ENCODE assay signal across 15 cellular contexts in genomic region chr20:58709703-58710039, GRCh38. TPM values are rescaled to one million over a fixed set of nuclear protein-coding genes. Genes with fewer than 3 reads are reported as not detected.
A peak's percentile ranks its signal among the peaks of the same experiment; 100 is the strongest.
DNase-seq lines count a peak whose midpoint lies in the region; ATAC-seq and TF ChIP-seq lines count a peak whose summit lies in the region.
"Had no signal": no experiment of that assay in that cellular context is flagged by ENCODE, and none has a peak within 500 bp of the region (broad histone marks: within the 10 kb centered on the region; RNA-seq: fewer than 3 reads in every experiment).

No MANE protein-coding gene starts in this region.

- TF ChIP-seq POLR2A in heart left ventricle (IDR thresholded peaks at IDR 0.05) (no peak), NB4 (IDR thresholded peaks at IDR 0.05; ENCODE audit: extremely low read depth, insufficient read length) (no peak)

- H3K4me3 ChIP-seq in right atrium auricular region = no peak overlapping the region
- H3K4me3 ChIP-seq in heart left ventricle = no peak overlapping the region
- no peak overlapping the region for H3K4me3 ChIP-seq in NB4 (ENCODE audit: low read depth, low read length)
- H3K4me3 ChIP-seq in osteoblast (ENCODE audit: insufficient read depth, low read length) = no peak overlapping the region

- H3K36me3 Mint-ChIP-seq in glutamatergic neuron (ENCODE audit: unreplicated experiment) = peaks cover 9% of the 10 kb centered on the region

- no peak overlapping the region for H2AFZ ChIP-seq in osteoblast (ENCODE audit: low read length)

- peaks cover 2% of the 10 kb centered on the region for H4K20me1 ChIP-seq in osteoblast (ENCODE audit: insufficient read depth, low read length)

- ATAC-seq in heart left ventricle (no peak), HG02642 (IDR thresholded peaks at IDR 0.05; ENCODE audit: poor library complexity, unreplicated experiment) (no peak), GM19023 (IDR thresholded peaks at IDR 0.05; ENCODE audit: unreplicated experiment) (no peak)
- ATAC-seq: CD8-positive, alpha-beta T cell; Right ventricle myocardium inferior had no signal

- no peaks in the 10 kb centered on the region for H3K9me3 ChIP-seq in right atrium auricular region
- no peaks in the 10 kb centered on the region for H3K9me3 ChIP-seq in heart left ventricle
- no peaks in the 10 kb centered on the region for H3K9me3 ChIP-seq in osteoblast (ENCODE audit: low read depth, low read length)

- H3K4me1 Mint-ChIP-seq in glutamatergic neuron (ENCODE audit: low read depth, unreplicated experiment) = peaks cover 10% of the 10 kb centered on the region

- intact Hi-C loops in heart left ventricle (cut with DNase I) = loop anchor here in 1 of 10 donors (5.0 kb wide), 1 partner anchor 48 kb away; no protein-coding TSS in a partner anchor

- no peak overlapping the region for H3K27ac Mint-ChIP-seq in glutamatergic neuron (ENCODE audit: unreplicated experiment)
- H3K27ac Mint-ChIP-seq: CD8-positive, alpha-beta T cell had no signal

- no peaks in the 10 kb centered on the region for H3K9me3 Mint-ChIP-seq in glutamatergic neuron (ENCODE audit: unreplicated experiment)
- H3K9me3 Mint-ChIP-seq: CD8-positive, alpha-beta T cell had no signal

- no peaks in the 10 kb centered on the region for H3K4me1 ChIP-seq in right atrium auricular region
- no peaks in the 10 kb centered on the region for H3K4me1 ChIP-seq in heart left ventricle
- no peaks in the 10 kb centered on the region for H3K4me1 ChIP-seq in osteoblast (ENCODE audit: insufficient read depth, low read length)

- TF ChIP-seq CTCF in right atrium auricular region (IDR thresholded peaks at IDR 0.05) (no peak), heart left ventricle (IDR thresholded peaks at IDR 0.05) (no peak), NB4 (IDR thresholded peaks at IDR 0.05; ENCODE audit: low read depth, low read length) (no peak), osteoblast (IDR thresholded peaks at IDR 0.05; ENCODE audit: extremely low read depth, low read depth, low read length) (no peak), glutamatergic neuron (IDR thresholded peaks at IDR 0.05; ENCODE audit: partially characterized antibody, unreplicated experiment) (no peak)

- 81 to 89% (median 84%) methylated on average over 4 of the region's 4 CpGs for WGBS in heart left ventricle, 4 donors

- H3K79me2 ChIP-seq in osteoblast (ENCODE audit: insufficient read depth, low read length) = no peaks in the 10 kb centered on the region

- H3K27me3 ChIP-seq in right atrium auricular region = no peaks in the 10 kb centered on the region
- no peaks in the 10 kb centered on the region for H3K27me3 ChIP-seq in heart left ventricle
- no peaks in the 10 kb centered on the region for H3K27me3 ChIP-seq in osteoblast (ENCODE audit: insufficient read depth, low read length)

- H3K27ac ChIP-seq in right atrium auricular region (no peak overlapping the region), heart left ventricle (no peak overlapping the region), osteoblast (ENCODE audit: low read depth, low read length) (no peak overlapping the region)

- DNase-seq in right atrium auricular region (ENCODE audit: low spot score) (peak; percentile 40), heart left ventricle (no peak), NB4 (ENCODE audit: low read depth) (peak; percentile 1), osteoblast (ENCODE audit: insufficient read length, low spot score, missing footprints) (peak; percentile 72), glutamatergic neuron (no peak)
- DNase-seq: CD8-positive, alpha-beta T cell; DMS 273 treated with DMSO at 0.1 percent for 48 hours; Karpas-422; NCI-H187 treated with DMSO at 0.1 percent for 48 hours; NCI-H2171; NCI-H446 treated with DMSO at 0.1 percent for 48 hours; NCI-H82 had no signal

- peaks cover 7% of the 10 kb centered on the region for H3K27me3 Mint-ChIP-seq in glutamatergic neuron (ENCODE audit: unreplicated experiment)

- H3K4me3 Mint-ChIP-seq in glutamatergic neuron (ENCODE audit: unreplicated experiment) = no peak overlapping the region
- H3K4me3 Mint-ChIP-seq: CD8-positive, alpha-beta T cell had no signal

- no peak overlapping the region for H3K4me2 ChIP-seq in osteoblast (ENCODE audit: insufficient read depth, low read length)

- H3K36me3 ChIP-seq in right atrium auricular region (peaks cover 4% of the 10 kb centered on the region), heart left ventricle (peaks cover 0 to 33% (median 18%) of the 10 kb centered on the region in 9 donors), osteoblast (ENCODE audit: insufficient read depth, low read length) (peaks cover 9% of the 10 kb centered on the region)

RNA-seq across cellular contexts. Expression of gene NPEPL1, which starts 17.1 kb away (rescaled TPM):
- total RNA-seq in right atrium auricular region (10 to 100 TPM; 12.2 to 14.1 TPM), heart left ventricle (10 to 100 TPM; 18.5 to 33.4 (median 30.1) TPM), osteoblast (26.8 and 29.7 TPM in 2 replicates), glutamatergic neuron (ENCODE audit: unreplicated experiment) (43.2 TPM)
- 10 to 100 TPM; 18.1 to 32.5 TPM for polyA plus RNA-seq in heart left ventricle

RNA-seq across cellular contexts. Expression of gene STX16, which starts 58.6 kb away (rescaled TPM):
- total RNA-seq in right atrium auricular region = 10 to 100 TPM; 20.9 to 26.1 TPM
- total RNA-seq in heart left ventricle = 10 to 100 TPM; 14.6 to 38.9 (median 25.6) TPM
- polyA plus RNA-seq in heart left ventricle = 10 to 100 TPM; 23.0 to 28.9 TPM
- total RNA-seq in osteoblast = 24.2 and 28.6 TPM in 2 replicates
- 71.2 TPM for total RNA-seq in glutamatergic neuron (ENCODE audit: unreplicated experiment)

Comparison
In these comparisons a context has a peak if more than half of its experiments do, and no peak if none do; other contexts are left out.
1. DNase-seq: peak in right atrium auricular region (single experiment), NB4 (single experiment) and osteoblast (single experiment); none in heart left ventricle (0 of 5) and glutamatergic neuron (single experiment).